In the genomic region with DNA sequence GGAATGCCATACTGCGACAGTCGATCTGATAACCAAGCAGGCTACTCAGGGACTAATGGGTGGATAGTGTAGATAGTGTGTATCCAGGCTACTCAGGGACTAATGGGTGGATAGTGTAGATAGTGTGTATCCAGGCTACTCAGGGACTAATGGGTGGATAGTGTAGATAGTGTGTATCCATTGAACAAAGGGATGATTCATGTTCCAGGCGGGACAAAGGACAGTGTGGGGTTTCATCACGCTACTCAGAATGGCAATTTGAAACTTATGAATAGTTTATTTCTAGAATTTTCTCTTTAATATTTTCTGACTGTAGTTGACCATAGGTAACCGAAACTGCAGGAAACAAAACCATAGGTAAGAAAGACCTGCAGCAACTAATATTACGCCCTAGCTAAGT, we compare ENCODE assay signal across 5 cellular contexts.
A peak's percentile ranks its signal among the peaks of the same experiment; 100 is the strongest.
DNase-seq lines count a peak whose midpoint lies in the region; ATAC-seq, FAIRE-seq and TF ChIP-seq lines count a peak whose summit lies in the region.
"Not testable (repeated sequence)": the region's sequence is repeated elsewhere in the genome, so short reads cannot be mapped to it uniquely, and the experiment has no call there.

No MANE protein-coding gene starts in this region.

- CTCF ChIA-PET in GM12878 (lab: Yijun Ruan, JAX): not testable (repeated sequence)

- TF ChIP-seq POLR2A in GM12878 (IDR thresholded peaks at IDR 0.05; ENCODE audit: low read depth, low read length); testis (IDR thresholded peaks at IDR 0.05): not testable (repeated sequence)

- H2AFZ ChIP-seq in GM12878 (ENCODE audit: control insufficient read depth, low read depth, low read length): not testable (repeated sequence)

- H3K9ac ChIP-seq in GM12878 (ENCODE audit: control insufficient read depth, insufficient read depth, low read length): not testable (repeated sequence)

- 16% methylated on average over 6 of the region's 6 CpGs for WGBS in GM12878 (ENCODE audit: insufficient coverage, insufficient replicate concordance, low lambda C conversion rate, missing lambda C conversion rate)
- WGBS in testis, 2 donors: 73 to 86% methylated on average over 6 of the region's 6 CpGs

- ATAC-seq in GM12878: not testable (repeated sequence)

- SMC1A ChIA-PET in GM12878 (lab: Charles Lee; ENCODE audit: uncharacterized antibody, unreplicated experiment): not testable (repeated sequence)

- RAD21 ChIA-PET in GM12878 (lab: Charles Lee; ENCODE audit: unreplicated experiment): not testable (repeated sequence)

- not testable (repeated sequence) for BruUV-seq in GM12878 (replicated peaks; lab: Mats Ljungman, UMichigan)

- in situ Hi-C loops in GM12878 (cut with MboI): not testable (repeated sequence)

- H3K4me1 ChIP-seq in GM12878 (ENCODE audit: control insufficient read depth, insufficient read depth, low read length); testis: not testable (repeated sequence)

- not testable (repeated sequence) for H3K36me3 ChIP-seq in GM12878 (ENCODE audit: control insufficient read depth in 2 of 2, insufficient read depth in 2 of 2, low read length in 1 of 2); testis (ENCODE audit: low read depth, missing control alignments)

- H3K27me3 ChIP-seq in GM12878 (replicated peaks in 1 of 2; ENCODE audit: control insufficient read depth in 2 of 2, insufficient read depth in 2 of 2, low read length in 1 of 2); dorsolateral prefrontal cortex; testis: not testable (repeated sequence)

- not testable (repeated sequence) for H3K79me2 ChIP-seq in GM12878 (ENCODE audit: control insufficient read depth, insufficient read depth, low read length)

- not testable (repeated sequence) for H4K20me1 ChIP-seq in GM12878 (ENCODE audit: control insufficient read depth, insufficient read depth)

- intact Hi-C loops in GM12878 (cut with micrococcal nuclease; ENCODE audit: unreplicated experiment); dorsolateral prefrontal cortex (cut with DNase I); testis (cut with DNase I; ENCODE audit: low total_unique reads): not testable (repeated sequence)

- not testable (repeated sequence) for H3K4me3 ChIP-seq in GM12878, testis
- H3K4me3 ChIP-seq in dorsolateral prefrontal cortex: peak overlapping the region in 1 of 59 donors; percentile 27

- TF ChIP-seq RAD21 in GM12878 (IDR thresholded peaks at IDR 0.05; ENCODE audit: insufficient read depth, low read depth, low read length): not testable (repeated sequence)

- not testable (repeated sequence) for H3K4me2 ChIP-seq in GM12878 (ENCODE audit: control insufficient read depth, insufficient read depth)

- not testable (repeated sequence) for H3K9me3 ChIP-seq in GM12878 (replicated peaks; ENCODE audit: control insufficient read depth, insufficient read depth, low read length); testis

- TF ChIP-seq EP300 in GM12878 (IDR thresholded peaks at IDR 0.05; ENCODE audit: borderline replicate concordance in 1 of 2, control insufficient read depth in 1 of 2, low read depth in 2 of 2, low read length in 2 of 2): not testable (repeated sequence)

- peak; percentile 44 for FAIRE-seq in GM12878 (lab: Jason Lieb, UNC)

- not testable (repeated sequence) for DNase-seq in GM12878 (ENCODE audit: low read depth, low spot score); dorsolateral prefrontal cortex
- DNase-seq in globus pallidus (ENCODE audit: low spot score) (peak; percentile 61), pons (ENCODE audit: low spot score) (peak; percentile 71), testis (peak; percentile 51)

- POLR2A ChIA-PET in GM12878 (lab: Charles Lee): not testable (repeated sequence)

- not testable (repeated sequence) for H3K27ac ChIP-seq in GM12878 (ENCODE audit: control insufficient read depth, insufficient read depth)
- peak overlapping the region in 32 of 59 donors; percentile 4 to 77 (median 50) for H3K27ac ChIP-seq in dorsolateral prefrontal cortex
- H3K27ac ChIP-seq in testis: peak overlapping the region in 1 of 2 donors; percentile 20

- not testable (repeated sequence) for TF ChIP-seq CTCF in GM12878 (IDR thresholded peaks at IDR 0.05 in 2 of 3, conservative IDR thresholded peaks at IDR 0.05 in 1 of 3; ENCODE audit: control insufficient read depth in 2 of 3, extremely low read depth in 1 of 3, insufficient read depth in 1 of 3, low read depth in 3 of 3, low read length in 3 of 3); dorsolateral prefrontal cortex (IDR thresholded peaks at IDR 0.05 in 54 of 56, conservative IDR thresholded peaks at IDR 0.05 in 2 of 56; ENCODE audit: low read depth in 1 of 56, partially characterized antibody in 56 of 56); testis (IDR thresholded peaks at IDR 0.05)
